26 cellular contexts compared by ENCODE assay signal in the genomic region with DNA sequence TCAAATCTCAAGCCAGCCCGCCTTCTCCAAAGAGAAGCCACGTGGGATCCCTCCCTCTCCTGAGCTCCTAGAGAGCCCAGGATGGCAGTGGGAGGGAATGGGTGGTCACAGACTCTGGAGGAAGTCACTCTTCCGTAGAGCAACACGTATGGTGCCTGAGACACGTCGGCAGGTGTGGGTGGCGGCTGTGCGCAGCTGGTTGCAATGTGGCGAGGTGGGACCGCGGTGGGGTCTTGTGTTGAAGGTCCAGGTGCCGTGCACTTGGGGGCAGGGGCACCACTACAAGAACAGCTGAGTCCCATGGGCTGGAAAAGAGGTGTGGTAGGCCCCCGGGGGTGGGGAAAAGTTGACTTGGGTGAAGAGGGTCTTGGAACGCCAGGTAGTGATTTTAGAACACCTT.
"Had no signal": no experiment of that assay in that cellular context is flagged by ENCODE, and none has a peak within 500 bp of the region (broad histone marks: within the 10 kb centered on the region; RNA-seq: fewer than 3 reads in every experiment).

No MANE protein-coding gene starts in this region.

- H3K4me1 Mint-ChIP-seq: naive thymus-derived CD4-positive, alpha-beta T cell had no signal

- H3K4me3 Mint-ChIP-seq: naive thymus-derived CD4-positive, alpha-beta T cell; natural killer cell treated with Interleukin-12 subunit alpha and Interleukin-12 subunit beta and Interleukin-15 and Interleukin-18, amount 100 ng/mL, for 72 hours; stimulated activated naive B cell treated with anti-CD40 and anti-IgM and Interleukin-4, amounts not matched to agents 10 μg/mL and 1 μg/mL and 100 μg/mL, for 72 hours had no signal

- H3K9me3 Mint-ChIP-seq: natural killer cell treated with Interleukin-12 subunit alpha and Interleukin-12 subunit beta and Interleukin-15 and Interleukin-18, amount 100 ng/mL, for 72 hours had no signal

- H3K79me2 ChIP-seq: hepatocyte had no signal

- H3K27ac ChIP-seq: hepatocyte, left ventricle myocardium inferior, ovary, skin epidermis, stomach, testis, thyroid gland, transverse colon, upper lobe of left lung, vagina had no signal

- DNase-seq: islet precursor cell; left ventricle myocardium inferior; mesendoderm; midbrain; mucosa of descending colon; naive thymus-derived CD4-positive, alpha-beta T cell; ovary; right cardiac atrium; stimulated activated CD4-positive, alpha-beta T cell treated with anti-CD3 and anti-CD28 coated beads, Interleukin-12 subunit alpha, Interleukin-12 subunit beta, amount 100 ng/mL, for 4 hours; stimulated activated CD4-positive, alpha-beta T cell treated with anti-CD3 and anti-CD28 coated beads, Interleukin-15, amount 100 ng/mL, for 24 hours; stimulated activated CD4-positive, alpha-beta T cell treated with anti-CD3 and anti-CD28 coated beads, Interleukin-2, amount 100 ng/mL, for 24 hours; stimulated activated CD4-positive, alpha-beta T cell treated with anti-CD3 and anti-CD28 coated beads, Interleukin-4, amount 100 ng/mL, for 1 hour; stimulated activated naive B cell treated with anti-CD40 and anti-IgM and Interleukin-4, amounts not matched to agents 10 μg/mL and 1 μg/mL and 100 μg/mL, for 72 hours; stimulated activated naive CD8-positive, alpha-beta T cell treated with anti-CD3 and anti-CD28 coated beads, Interleukin-15, Interleukin-2, amounts not matched to agents 100 U/mL and 50 U/mL, for 24 hours; stomach; testis; thyroid gland; transverse colon had no signal

- H3K4me1 ChIP-seq: left ventricle myocardium inferior, testis, thyroid gland, transverse colon, upper lobe of left lung, vagina had no signal

- H3K36me3 ChIP-seq: left ventricle myocardium inferior, ovary, stomach, thyroid gland, transverse colon, upper lobe of left lung, vagina had no signal

- H3K27ac Mint-ChIP-seq: naive thymus-derived CD4-positive, alpha-beta T cell; natural killer cell treated with Interleukin-12 subunit alpha and Interleukin-12 subunit beta and Interleukin-15 and Interleukin-18, amount 100 ng/mL, for 72 hours; progenitor cell of endocrine pancreas; stimulated activated naive B cell treated with anti-CD40 and anti-IgM and Interleukin-4, amounts not matched to agents 10 μg/mL and 1 μg/mL and 100 μg/mL, for 72 hours had no signal

- H3K9me3 ChIP-seq: testis, thyroid gland, transverse colon, vagina had no signal

- H2AFZ ChIP-seq: hepatocyte had no signal

- ATAC-seq: mucosa of descending colon; naive thymus-derived CD4-positive, alpha-beta T cell; natural killer cell treated with Interleukin-12 subunit alpha and Interleukin-12 subunit beta and Interleukin-15 and Interleukin-18, amount 100 ng/mL, for 72 hours; right cardiac atrium; sciatic nerve; stimulated activated naive B cell treated with anti-CD40 and anti-IgM and Interleukin-4, amounts not matched to agents 10 μg/mL and 1 μg/mL and 100 μg/mL, for 72 hours; stimulated activated naive CD8-positive, alpha-beta T cell treated with anti-CD3 and anti-CD28 coated beads, Interleukin-15, Interleukin-2, amounts not matched to agents 100 U/mL and 50 U/mL, for 24 hours had no signal

- H3K4me3 ChIP-seq: hepatocyte, left ventricle myocardium inferior, lung, mucosa of descending colon, ovary, skin epidermis, stomach, testis, thyroid gland, transverse colon, upper lobe of left lung, vagina had no signal

- H3K27me3 ChIP-seq: hepatocyte, ovary, testis, thyroid gland, transverse colon, upper lobe of left lung, vagina had no signal

- H3K4me2 ChIP-seq: hepatocyte had no signal
